In the genomic region with DNA sequence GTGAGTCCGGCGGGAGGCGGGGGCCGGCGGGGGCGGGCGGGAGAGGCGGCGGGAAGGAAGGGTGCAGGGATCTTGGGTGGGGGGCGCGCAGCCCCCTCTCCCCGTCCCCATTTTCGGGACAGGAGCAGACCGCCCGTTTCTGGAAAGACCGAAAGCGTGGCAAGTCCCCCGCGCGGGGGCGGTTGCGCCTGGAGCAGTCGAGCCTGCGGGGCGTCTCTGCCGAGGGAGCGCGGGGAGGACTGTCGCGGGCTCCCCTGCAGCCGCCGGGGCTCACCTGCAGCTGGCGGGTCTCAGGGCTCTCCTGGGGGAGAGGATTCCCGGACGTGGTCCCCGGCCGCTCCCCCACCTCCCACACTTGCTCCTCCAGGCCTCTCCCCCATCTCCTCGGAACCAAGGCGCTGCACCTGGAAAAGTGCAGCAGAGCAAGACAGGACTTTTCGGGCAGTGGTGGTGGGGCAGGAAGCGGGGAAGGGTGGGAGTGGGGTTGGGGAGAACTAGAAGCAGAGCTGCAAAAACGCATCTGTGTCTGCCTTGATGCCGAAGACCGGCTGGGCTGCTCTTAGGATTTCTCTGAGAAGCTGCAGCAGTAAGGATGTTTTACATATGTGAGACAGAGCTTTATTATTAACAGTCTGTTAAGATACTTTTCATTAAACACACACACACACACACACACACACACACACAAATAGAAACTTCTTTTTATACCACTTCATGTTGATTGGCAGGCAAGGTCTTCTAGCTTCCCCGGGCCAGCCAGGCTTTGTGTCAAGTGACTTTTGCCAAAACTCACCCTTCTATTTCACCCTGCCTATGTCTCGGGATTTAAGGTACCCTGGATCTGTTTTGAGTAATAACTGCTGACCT, we compare ENCODE assay signal across 1 cellular context.
TF ChIP-seq lines count a peak whose summit lies in the region.

No MANE protein-coding gene starts in this region.

TF ChIP-seq in GM12878, 131 proteins besides CTCF, POLR2A, EP300 and RAD21 (continued from another document and continues in another):
- TF ChIP-seq, protein P1, sequence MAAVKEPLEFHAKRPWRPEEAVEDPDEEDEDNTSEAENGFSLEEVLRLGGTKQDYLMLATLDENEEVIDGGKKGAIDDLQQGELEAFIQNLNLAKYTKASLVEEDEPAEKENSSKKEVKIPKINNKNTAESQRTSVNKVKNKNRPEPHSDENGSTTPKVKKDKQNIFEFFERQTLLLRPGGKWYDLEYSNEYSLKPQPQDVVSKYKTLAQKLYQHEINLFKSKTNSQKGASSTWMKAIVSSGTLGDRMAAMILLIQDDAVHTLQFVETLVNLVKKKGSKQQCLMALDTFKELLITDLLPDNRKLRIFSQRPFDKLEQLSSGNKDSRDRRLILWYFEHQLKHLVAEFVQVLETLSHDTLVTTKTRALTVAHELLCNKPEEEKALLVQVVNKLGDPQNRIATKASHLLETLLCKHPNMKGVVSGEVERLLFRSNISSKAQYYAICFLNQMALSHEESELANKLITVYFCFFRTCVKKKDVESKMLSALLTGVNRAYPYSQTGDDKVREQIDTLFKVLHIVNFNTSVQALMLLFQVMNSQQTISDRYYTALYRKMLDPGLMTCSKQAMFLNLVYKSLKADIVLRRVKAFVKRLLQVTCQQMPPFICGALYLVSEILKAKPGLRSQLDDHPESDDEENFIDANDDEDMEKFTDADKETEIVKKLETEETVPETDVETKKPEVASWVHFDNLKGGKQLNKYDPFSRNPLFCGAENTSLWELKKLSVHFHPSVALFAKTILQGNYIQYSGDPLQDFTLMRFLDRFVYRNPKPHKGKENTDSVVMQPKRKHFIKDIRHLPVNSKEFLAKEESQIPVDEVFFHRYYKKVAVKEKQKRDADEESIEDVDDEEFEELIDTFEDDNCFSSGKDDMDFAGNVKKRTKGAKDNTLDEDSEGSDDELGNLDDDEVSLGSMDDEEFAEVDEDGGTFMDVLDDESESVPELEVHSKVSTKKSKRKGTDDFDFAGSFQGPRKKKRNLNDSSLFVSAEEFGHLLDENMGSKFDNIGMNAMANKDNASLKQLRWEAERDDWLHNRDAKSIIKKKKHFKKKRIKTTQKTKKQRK (IDR thresholded peaks at IDR 0.05; ENCODE audit: low read depth, low read length): no peak
- TF ChIP-seq SUZ12 (IDR thresholded peaks at IDR 0.05; ENCODE audit: unreplicated experiment): no peak
- TF ChIP-seq, protein P2, sequence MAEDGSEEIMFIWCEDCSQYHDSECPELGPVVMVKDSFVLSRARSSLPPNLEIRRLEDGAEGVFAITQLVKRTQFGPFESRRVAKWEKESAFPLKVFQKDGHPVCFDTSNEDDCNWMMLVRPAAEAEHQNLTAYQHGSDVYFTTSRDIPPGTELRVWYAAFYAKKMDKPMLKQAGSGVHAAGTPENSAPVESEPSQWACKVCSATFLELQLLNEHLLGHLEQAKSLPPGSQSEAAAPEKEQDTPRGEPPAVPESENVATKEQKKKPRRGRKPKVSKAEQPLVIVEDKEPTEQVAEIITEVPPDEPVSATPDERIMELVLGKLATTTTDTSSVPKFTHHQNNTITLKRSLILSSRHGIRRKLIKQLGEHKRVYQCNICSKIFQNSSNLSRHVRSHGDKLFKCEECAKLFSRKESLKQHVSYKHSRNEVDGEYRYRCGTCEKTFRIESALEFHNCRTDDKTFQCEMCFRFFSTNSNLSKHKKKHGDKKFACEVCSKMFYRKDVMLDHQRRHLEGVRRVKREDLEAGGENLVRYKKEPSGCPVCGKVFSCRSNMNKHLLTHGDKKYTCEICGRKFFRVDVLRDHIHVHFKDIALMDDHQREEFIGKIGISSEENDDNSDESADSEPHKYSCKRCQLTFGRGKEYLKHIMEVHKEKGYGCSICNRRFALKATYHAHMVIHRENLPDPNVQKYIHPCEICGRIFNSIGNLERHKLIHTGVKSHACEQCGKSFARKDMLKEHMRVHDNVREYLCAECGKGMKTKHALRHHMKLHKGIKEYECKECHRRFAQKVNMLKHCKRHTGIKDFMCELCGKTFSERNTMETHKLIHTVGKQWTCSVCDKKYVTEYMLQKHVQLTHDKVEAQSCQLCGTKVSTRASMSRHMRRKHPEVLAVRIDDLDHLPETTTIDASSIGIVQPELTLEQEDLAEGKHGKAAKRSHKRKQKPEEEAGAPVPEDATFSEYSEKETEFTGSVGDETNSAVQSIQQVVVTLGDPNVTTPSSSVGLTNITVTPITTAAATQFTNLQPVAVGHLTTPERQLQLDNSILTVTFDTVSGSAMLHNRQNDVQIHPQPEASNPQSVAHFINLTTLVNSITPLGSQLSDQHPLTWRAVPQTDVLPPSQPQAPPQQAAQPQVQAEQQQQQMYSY (CRISPR knock-in tag; IDR thresholded peaks at IDR 0.05): no peak
- TF ChIP-seq, protein P3, sequence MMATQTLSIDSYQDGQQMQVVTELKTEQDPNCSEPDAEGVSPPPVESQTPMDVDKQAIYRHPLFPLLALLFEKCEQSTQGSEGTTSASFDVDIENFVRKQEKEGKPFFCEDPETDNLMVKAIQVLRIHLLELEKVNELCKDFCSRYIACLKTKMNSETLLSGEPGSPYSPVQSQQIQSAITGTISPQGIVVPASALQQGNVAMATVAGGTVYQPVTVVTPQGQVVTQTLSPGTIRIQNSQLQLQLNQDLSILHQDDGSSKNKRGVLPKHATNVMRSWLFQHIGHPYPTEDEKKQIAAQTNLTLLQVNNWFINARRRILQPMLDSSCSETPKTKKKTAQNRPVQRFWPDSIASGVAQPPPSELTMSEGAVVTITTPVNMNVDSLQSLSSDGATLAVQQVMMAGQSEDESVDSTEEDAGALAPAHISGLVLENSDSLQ (IDR thresholded peaks at IDR 0.05): peak; percentile 95
- no peak for TF ChIP-seq SRF (IDR thresholded peaks at IDR 0.05; ENCODE audit: low read depth in 2 of 2, low read length in 2 of 2)
- TF ChIP-seq, protein P4, sequence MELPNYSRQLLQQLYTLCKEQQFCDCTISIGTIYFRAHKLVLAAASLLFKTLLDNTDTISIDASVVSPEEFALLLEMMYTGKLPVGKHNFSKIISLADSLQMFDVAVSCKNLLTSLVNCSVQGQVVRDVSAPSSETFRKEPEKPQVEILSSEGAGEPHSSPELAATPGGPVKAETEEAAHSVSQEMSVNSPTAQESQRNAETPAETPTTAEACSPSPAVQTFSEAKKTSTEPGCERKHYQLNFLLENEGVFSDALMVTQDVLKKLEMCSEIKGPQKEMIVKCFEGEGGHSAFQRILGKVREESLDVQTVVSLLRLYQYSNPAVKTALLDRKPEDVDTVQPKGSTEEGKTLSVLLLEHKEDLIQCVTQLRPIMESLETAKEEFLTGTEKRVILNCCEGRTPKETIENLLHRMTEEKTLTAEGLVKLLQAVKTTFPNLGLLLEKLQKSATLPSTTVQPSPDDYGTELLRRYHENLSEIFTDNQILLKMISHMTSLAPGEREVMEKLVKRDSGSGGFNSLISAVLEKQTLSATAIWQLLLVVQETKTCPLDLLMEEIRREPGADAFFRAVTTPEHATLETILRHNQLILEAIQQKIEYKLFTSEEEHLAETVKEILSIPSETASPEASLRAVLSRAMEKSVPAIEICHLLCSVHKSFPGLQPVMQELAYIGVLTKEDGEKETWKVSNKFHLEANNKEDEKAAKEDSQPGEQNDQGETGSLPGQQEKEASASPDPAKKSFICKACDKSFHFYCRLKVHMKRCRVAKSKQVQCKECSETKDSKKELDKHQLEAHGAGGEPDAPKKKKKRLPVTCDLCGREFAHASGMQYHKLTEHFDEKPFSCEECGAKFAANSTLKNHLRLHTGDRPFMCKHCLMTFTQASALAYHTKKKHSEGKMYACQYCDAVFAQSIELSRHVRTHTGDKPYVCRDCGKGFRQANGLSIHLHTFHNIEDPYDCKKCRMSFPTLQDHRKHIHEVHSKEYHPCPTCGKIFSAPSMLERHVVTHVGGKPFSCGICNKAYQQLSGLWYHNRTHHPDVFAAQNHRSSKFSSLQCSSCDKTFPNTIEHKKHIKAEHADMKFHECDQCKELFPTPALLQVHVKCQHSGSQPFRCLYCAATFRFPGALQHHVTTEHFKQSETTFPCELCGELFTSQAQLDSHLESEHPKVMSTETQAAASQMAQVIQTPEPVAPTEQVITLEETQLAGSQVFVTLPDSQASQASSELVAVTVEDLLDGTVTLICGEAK (IDR thresholded peaks at IDR 0.05; ENCODE audit: borderline replicate concordance): no peak
- TF ChIP-seq KDM1A (IDR thresholded peaks at IDR 0.05; ENCODE audit: borderline replicate concordance): no peak
- no peak for TF ChIP-seq GABPA (IDR thresholded peaks at IDR 0.05; ENCODE audit: low read depth)
- TF ChIP-seq, protein P5, sequence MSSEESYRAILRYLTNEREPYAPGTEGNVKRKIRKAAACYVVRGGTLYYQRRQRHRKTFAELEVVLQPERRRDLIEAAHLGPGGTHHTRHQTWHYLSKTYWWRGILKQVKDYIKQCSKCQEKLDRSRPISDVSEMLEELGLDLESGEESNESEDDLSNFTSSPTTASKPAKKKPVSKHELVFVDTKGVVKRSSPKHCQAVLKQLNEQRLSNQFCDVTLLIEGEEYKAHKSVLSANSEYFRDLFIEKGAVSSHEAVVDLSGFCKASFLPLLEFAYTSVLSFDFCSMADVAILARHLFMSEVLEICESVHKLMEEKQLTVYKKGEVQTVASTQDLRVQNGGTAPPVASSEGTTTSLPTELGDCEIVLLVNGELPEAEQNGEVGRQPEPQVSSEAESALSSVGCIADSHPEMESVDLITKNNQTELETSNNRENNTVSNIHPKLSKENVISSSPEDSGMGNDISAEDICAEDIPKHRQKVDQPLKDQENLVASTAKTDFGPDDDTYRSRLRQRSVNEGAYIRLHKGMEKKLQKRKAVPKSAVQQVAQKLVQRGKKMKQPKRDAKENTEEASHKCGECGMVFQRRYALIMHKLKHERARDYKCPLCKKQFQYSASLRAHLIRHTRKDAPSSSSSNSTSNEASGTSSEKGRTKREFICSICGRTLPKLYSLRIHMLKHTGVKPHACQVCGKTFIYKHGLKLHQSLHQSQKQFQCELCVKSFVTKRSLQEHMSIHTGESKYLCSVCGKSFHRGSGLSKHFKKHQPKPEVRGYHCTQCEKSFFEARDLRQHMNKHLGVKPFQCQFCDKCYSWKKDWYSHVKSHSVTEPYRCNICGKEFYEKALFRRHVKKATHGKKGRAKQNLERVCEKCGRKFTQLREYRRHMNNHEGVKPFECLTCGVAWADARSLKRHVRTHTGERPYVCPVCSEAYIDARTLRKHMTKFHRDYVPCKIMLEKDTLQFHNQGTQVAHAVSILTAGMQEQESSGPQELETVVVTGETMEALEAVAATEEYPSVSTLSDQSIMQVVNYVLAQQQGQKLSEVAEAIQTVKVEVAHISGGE (CRISPR knock-in tag; IDR thresholded peaks at IDR 0.05): no peak
- TF ChIP-seq NR2F1 (conservative IDR thresholded peaks at IDR 0.05): no peak
- no peak for TF ChIP-seq RFX5 (IDR thresholded peaks at IDR 0.05; ENCODE audit: low read depth, low read length)
- TF ChIP-seq, protein P6, sequence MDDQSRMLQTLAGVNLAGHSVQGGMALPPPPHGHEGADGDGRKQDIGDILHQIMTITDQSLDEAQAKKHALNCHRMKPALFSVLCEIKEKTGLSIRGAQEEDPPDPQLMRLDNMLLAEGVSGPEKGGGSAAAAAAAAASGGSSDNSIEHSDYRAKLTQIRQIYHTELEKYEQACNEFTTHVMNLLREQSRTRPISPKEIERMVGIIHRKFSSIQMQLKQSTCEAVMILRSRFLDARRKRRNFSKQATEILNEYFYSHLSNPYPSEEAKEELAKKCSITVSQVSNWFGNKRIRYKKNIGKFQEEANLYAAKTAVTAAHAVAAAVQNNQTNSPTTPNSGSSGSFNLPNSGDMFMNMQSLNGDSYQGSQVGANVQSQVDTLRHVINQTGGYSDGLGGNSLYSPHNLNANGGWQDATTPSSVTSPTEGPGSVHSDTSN (IDR thresholded peaks at IDR 0.05; ENCODE audit: insufficient replicate concordance, low read depth, low read length): peak; percentile 79
- TF ChIP-seq EGR1 (IDR thresholded peaks at IDR 0.05; ENCODE audit: borderline replicate concordance in 1 of 2, low read depth in 2 of 2, low read length in 2 of 2): peak in 1 of 2 experiments; percentile 87; a peak in 2 of 3 replicates
- TF ChIP-seq, protein P7, sequence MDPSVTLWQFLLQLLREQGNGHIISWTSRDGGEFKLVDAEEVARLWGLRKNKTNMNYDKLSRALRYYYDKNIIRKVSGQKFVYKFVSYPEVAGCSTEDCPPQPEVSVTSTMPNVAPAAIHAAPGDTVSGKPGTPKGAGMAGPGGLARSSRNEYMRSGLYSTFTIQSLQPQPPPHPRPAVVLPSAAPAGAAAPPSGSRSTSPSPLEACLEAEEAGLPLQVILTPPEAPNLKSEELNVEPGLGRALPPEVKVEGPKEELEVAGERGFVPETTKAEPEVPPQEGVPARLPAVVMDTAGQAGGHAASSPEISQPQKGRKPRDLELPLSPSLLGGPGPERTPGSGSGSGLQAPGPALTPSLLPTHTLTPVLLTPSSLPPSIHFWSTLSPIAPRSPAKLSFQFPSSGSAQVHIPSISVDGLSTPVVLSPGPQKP (IDR thresholded peaks at IDR 0.05; ENCODE audit: low read depth, low read length): no peak
- TF ChIP-seq IKZF2 (IDR thresholded peaks at IDR 0.05): peak in 1 of 2 experiments; percentile 31; a peak in 1 of 4 replicates
- TF ChIP-seq, protein P8, sequence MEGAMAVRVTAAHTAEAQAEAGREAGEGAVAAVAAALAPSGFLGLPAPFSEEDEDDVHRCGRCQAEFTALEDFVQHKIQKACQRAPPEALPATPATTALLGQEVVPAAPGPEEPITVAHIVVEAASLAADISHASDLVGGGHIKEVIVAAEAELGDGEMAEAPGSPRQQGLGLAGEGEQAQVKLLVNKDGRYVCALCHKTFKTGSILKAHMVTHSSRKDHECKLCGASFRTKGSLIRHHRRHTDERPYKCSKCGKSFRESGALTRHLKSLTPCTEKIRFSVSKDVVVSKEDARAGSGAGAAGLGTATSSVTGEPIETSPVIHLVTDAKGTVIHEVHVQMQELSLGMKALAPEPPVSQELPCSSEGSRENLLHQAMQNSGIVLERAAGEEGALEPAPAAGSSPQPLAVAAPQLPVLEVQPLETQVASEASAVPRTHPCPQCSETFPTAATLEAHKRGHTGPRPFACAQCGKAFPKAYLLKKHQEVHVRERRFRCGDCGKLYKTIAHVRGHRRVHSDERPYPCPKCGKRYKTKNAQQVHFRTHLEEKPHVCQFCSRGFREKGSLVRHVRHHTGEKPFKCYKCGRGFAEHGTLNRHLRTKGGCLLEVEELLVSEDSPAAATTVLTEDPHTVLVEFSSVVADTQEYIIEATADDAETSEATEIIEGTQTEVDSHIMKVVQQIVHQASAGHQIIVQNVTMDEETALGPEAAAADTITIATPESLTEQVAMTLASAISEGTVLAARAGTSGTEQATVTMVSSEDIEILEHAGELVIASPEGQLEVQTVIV (IDR thresholded peaks at IDR 0.05; ENCODE audit: borderline replicate concordance, partially characterized antibody): no peak
- TF ChIP-seq RAD51 (IDR thresholded peaks at IDR 0.05): no peak
- TF ChIP-seq ZNF207 (IDR thresholded peaks at IDR 0.05; ENCODE audit: borderline replicate concordance): no peak
